In the genomic region with DNA sequence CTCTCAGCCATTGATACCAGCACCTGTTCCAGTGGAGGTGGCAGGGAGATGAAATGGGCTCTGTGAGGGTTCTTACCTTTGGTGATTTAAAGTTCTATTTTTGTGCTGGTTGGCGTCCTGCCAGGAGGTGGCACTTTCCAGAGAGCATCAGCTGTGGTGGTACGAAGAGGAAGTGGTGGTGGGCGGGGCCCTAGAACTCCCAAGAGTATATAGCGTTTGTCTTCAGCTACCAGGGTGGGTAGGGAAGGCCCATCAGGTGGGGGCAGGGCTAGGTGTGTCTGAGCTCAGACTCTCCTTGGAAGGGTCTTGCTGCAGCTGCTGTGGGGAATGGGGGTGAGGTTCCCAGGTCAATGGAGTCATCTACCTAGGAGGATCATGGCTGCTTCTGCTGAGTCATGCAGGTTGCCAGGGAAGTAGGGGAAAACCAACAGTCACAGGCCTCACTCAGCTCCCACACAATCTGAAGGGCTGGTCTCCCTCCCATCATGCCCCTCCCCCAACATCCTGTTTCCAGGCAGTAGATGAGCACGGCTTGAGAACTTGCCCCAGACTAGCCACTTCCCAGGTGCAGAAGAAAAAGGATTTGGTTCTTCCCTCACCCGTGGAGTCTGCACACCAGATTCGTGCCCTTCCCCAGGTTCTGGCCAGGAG, we compare ENCODE assay signal across 8 cellular contexts. TPM values are rescaled to one million over a fixed set of nuclear protein-coding genes. Genes with fewer than 3 reads are reported as not detected.
DNase-seq lines count a peak whose midpoint lies in the region; ATAC-seq and TF ChIP-seq lines count a peak whose summit lies in the region.

No MANE protein-coding gene starts in this region.

- H3K4me3 Mint-ChIP-seq in activated CD8-positive, alpha-beta T cell treated with anti-CD3 and anti-CD28 coated beads, Interleukin-2, amount 10 ng/mL, durations not matched to agents 7 days and 5 days, result no peak overlapping the region

- peaks cover 7% of the 10 kb centered on the region for H3K36me3 Mint-ChIP-seq in activated CD8-positive, alpha-beta T cell treated with anti-CD3 and anti-CD28 coated beads, Interleukin-2, amount 10 ng/mL, durations not matched to agents 7 days and 5 days (ENCODE audit: low read depth)

- DNase-seq in Daoy (ENCODE audit: low read depth) (peak; percentile 63), mucosa of descending colon (peak; percentile 36 to 82 (median 48)), pons (ENCODE audit: low spot score) (no peak), NCI-H774 (lab: John Stamatoyannopoulos, UW) (no peak)
- peak; percentile 67 for DNase-seq in activated CD8-positive, alpha-beta T cell treated with anti-CD3 and anti-CD28 coated beads, Interleukin-2, amount 10 ng/mL, durations not matched to agents 7 days and 5 days

- no peaks in the 10 kb centered on the region for H3K4me1 ChIP-seq in mucosa of descending colon (ENCODE audit: low read depth)

- peak; percentile 59 for ATAC-seq in HG03460 (IDR thresholded peaks at IDR 0.05; ENCODE audit: unreplicated experiment)
- peak; percentile 57 for ATAC-seq in activated CD8-positive, alpha-beta T cell treated with anti-CD3 and anti-CD28 coated beads, Interleukin-2, amount 10 ng/mL, durations not matched to agents 7 days and 5 days
- ATAC-seq in mucosa of descending colon, result peak; percentile 50
- ATAC-seq in GM21360 (IDR thresholded peaks at IDR 0.05; ENCODE audit: unreplicated experiment), result no peak
- ATAC-seq in HG02938 (IDR thresholded peaks at IDR 0.05; ENCODE audit: unreplicated experiment), result no peak

- POLR2A ChIA-PET in activated CD8-positive, alpha-beta T cell treated with anti-CD3 and anti-CD28 coated beads, Interleukin-2, amount 10 ng/mL, durations not matched to agents 7 days and 5 days (lab: Charles Lee), result interaction anchor here (0.6 kb wide), 1 partner anchor 141 kb away, joined by 3 read pairs; no protein-coding TSS in a partner anchor

- CTCF ChIA-PET in activated CD8-positive, alpha-beta T cell treated with anti-CD3 and anti-CD28 coated beads, Interleukin-2, amount 10 ng/mL, durations not matched to agents 7 days and 5 days (lab: Charles Lee), result interaction anchor here (1.4 to 1.7 kb wide), 3 partner anchors 75 to 130 kb away, joined by 5 to 7 read pairs (median 6); no protein-coding TSS in a partner anchor

- TF ChIP-seq CTCF in mucosa of descending colon (IDR thresholded peaks at IDR 0.05), result no peak

- H3K4me3 ChIP-seq in mucosa of descending colon, result no peak overlapping the region

- peaks cover 9% of the 10 kb centered on the region for H3K27me3 Mint-ChIP-seq in activated CD8-positive, alpha-beta T cell treated with anti-CD3 and anti-CD28 coated beads, Interleukin-2, amount 10 ng/mL, durations not matched to agents 7 days and 5 days (ENCODE audit: low read depth)

- H3K9me3 Mint-ChIP-seq in activated CD8-positive, alpha-beta T cell treated with anti-CD3 and anti-CD28 coated beads, Interleukin-2, amount 10 ng/mL, durations not matched to agents 7 days and 5 days (ENCODE audit: insufficient read depth), result no peaks in the 10 kb centered on the region

- intact Hi-C loops in mucosa of descending colon (cut with DNase I, micrococcal nuclease), result no loop called here

- peak overlapping the region; percentile 67 for H3K27ac Mint-ChIP-seq in activated CD8-positive, alpha-beta T cell treated with anti-CD3 and anti-CD28 coated beads, Interleukin-2, amount 10 ng/mL, durations not matched to agents 7 days and 5 days

- no peaks in the 10 kb centered on the region for H3K36me3 ChIP-seq in mucosa of descending colon (ENCODE audit: low read depth)

- peaks cover 28% of the 10 kb centered on the region for H3K4me1 Mint-ChIP-seq in activated CD8-positive, alpha-beta T cell treated with anti-CD3 and anti-CD28 coated beads, Interleukin-2, amount 10 ng/mL, durations not matched to agents 7 days and 5 days (ENCODE audit: low read depth)

- no peaks in the 10 kb centered on the region for H3K9me3 ChIP-seq in mucosa of descending colon

RNA-seq across cellular contexts. Expression of a gene that starts 46.6 kb away (rescaled TPM):
- total RNA-seq in Daoy (2014; rRNA removed; shearing (Covaris generic)), result 0.71 and 0.97 TPM in 2 replicates
- total RNA-seq in activated CD8-positive, alpha-beta T cell treated with anti-CD3 and anti-CD28 coated beads, Interleukin-2, amount 10 ng/mL, durations not matched to agents 7 days and 5 days, result not detected
- 10 to 100 TPM in 1 of 3 donors, 1 to 10 TPM in 2; 1.7 to 14.8 (median 2.4) TPM for total RNA-seq in mucosa of descending colon

Comparison
In these comparisons a context has a peak if more than half of its experiments do, and no peak if none do; other contexts are left out.
1. DNase-seq: peak in Daoy (single experiment), activated CD8-positive, alpha-beta T cell treated with anti-CD3 and anti-CD28 coated beads, Interleukin-2, amount 10 ng/mL, durations not matched to agents 7 days and 5 days (single experiment) and mucosa of descending colon (3 of 3); none in pons (single experiment) and NCI-H774 (single experiment).
2. ATAC-seq: peak in HG03460 (single experiment), activated CD8-positive, alpha-beta T cell treated with anti-CD3 and anti-CD28 coated beads, Interleukin-2, amount 10 ng/mL, durations not matched to agents 7 days and 5 days (single experiment) and mucosa of descending colon (single experiment); none in GM21360 (single experiment) and HG02938 (single experiment).